In the genomic region with DNA sequence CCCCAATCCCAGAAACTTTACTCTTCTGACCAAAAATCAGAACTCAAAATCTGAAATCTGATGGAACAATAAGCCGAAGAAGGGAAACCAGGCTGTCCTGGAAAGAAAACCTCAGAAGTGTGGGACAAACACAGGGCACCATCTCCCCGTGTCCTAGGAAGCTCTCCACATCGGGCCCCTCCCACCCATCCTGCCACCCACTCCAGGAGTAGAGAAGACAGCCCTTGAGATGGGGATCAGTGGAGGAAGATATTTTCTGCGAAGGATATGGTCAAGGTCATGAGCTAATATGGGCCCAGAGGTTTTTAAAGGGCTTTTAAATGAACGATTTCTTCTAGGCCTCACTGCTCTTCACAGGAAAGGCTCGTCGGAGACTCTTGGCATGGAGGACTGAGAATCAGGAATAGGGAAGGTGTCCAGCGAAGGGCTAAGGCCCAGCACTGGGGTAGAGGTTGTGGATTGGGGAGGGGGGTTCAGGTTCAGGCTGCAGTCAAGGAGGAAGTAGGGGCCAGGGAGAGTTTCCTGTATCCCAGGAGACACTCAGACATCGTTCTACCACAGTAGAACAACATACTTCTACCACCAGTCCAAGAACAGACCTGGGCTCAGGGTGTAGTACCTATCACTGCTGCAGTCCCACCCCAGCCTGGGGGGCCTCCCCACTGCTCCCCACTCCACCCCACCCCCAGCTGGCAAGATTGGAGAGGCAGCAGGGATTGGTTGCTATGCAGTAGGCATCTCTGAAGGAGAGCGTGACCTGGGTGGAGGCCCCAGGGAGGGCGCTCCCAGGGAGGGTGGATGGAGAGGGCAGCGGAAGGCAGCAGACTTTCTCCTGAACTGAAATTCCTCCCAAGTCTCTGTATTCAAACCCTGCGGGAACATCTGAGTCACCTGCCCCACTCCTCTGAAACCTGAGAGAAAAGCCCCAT, we compare ENCODE assay signal across 11 cellular contexts. TPM values are rescaled to one million over a fixed set of nuclear protein-coding genes. Genes with fewer than 3 reads are reported as not detected.
DNase-seq lines count a peak whose midpoint lies in the region; ATAC-seq and TF ChIP-seq lines count a peak whose summit lies in the region.
"Had no signal": no experiment of that assay in that cellular context is flagged by ENCODE, and none has a peak within 500 bp of the region (broad histone marks: within the 10 kb centered on the region; RNA-seq: fewer than 3 reads in every experiment).

No MANE protein-coding gene starts in this region.

- peak overlapping the region in 7 of 8 donors; percentile 89 to 98 (median 95) for H3K27ac Mint-ChIP-seq in CD8-positive, alpha-beta memory T cell
- peak overlapping the region; percentile 82 for H3K27ac Mint-ChIP-seq in stimulated activated naive B cell treated with anti-CD40 and anti-IgM and Interleukin-4, amounts not matched to agents 10 μg/mL and 1 μg/mL and 100 μg/mL, for 72 hours

- TF ChIP-seq EP300 in esophagus muscularis mucosa (IDR thresholded peaks at IDR 0.05), result no peak

- peaks cover 80% of the 10 kb centered on the region for H3K4me1 ChIP-seq in CD8-positive, alpha-beta memory T cell (ENCODE audit: insufficient read depth, low read length)
- H3K4me1 ChIP-seq in Panc1 (ENCODE audit: control insufficient read depth, insufficient read depth, low read length), result peaks cover 94% of the 10 kb centered on the region
- H3K4me1 ChIP-seq in esophagus muscularis mucosa, result peaks cover 26 to 61% (median 58%) of the 10 kb centered on the region in 4 donors

- H3K36me3 Mint-ChIP-seq in CD8-positive, alpha-beta memory T cell, result peaks cover 13 to 37% (median 16%) of the 10 kb centered on the region in 3 donors
- peaks cover 19 to 38% of the 10 kb centered on the region in 2 donors for H3K36me3 Mint-ChIP-seq in stimulated activated naive B cell treated with anti-CD40 and anti-IgM and Interleukin-4, amounts not matched to agents 10 μg/mL and 1 μg/mL and 100 μg/mL, for 72 hours

- no peaks in the 10 kb centered on the region for H3K27me3 ChIP-seq in CD8-positive, alpha-beta memory T cell (ENCODE audit: insufficient read depth, low read length, poor library complexity, severe bottlenecking)
- H3K27me3 ChIP-seq in Panc1 (ENCODE audit: control insufficient read depth, insufficient read depth, low read length), result no peaks in the 10 kb centered on the region
- no peaks in the 10 kb centered on the region for H3K27me3 ChIP-seq in esophagus muscularis mucosa

- peaks cover 76 to 93% (median 77%) of the 10 kb centered on the region in 3 donors for H3K4me1 Mint-ChIP-seq in CD8-positive, alpha-beta memory T cell
- H3K4me1 Mint-ChIP-seq in stimulated activated naive B cell treated with anti-CD40 and anti-IgM and Interleukin-4, amounts not matched to agents 10 μg/mL and 1 μg/mL and 100 μg/mL, for 72 hours, result peaks cover 50 to 70% of the 10 kb centered on the region in 2 donors

- peaks cover 0 to 3% of the 10 kb centered on the region in 2 donors for H3K27me3 Mint-ChIP-seq in CD8-positive, alpha-beta memory T cell
- peaks cover 0 to 3% of the 10 kb centered on the region in 2 donors for H3K27me3 Mint-ChIP-seq in stimulated activated naive B cell treated with anti-CD40 and anti-IgM and Interleukin-4, amounts not matched to agents 10 μg/mL and 1 μg/mL and 100 μg/mL, for 72 hours

- in situ Hi-C loops in Panc1 (cut with HindIII; ENCODE audit: low pct_unique_long_range_greater_than_20kb, low sequenced_read_pairs), result no loop called here

- H3K27ac ChIP-seq in CD8-positive, alpha-beta memory T cell (ENCODE audit: low read depth, low read length), result peak overlapping the region; percentile 10
- H3K27ac ChIP-seq in Panc1 (ENCODE audit: low read length), result peak overlapping the region; percentile 98
- peak overlapping the region; percentile 44 to 86 (median 46) for H3K27ac ChIP-seq in esophagus muscularis mucosa (replicated peaks in 1 of 4)
- H3K27ac ChIP-seq: psoas muscle had no signal

- CTCF ChIA-PET in CD8-positive, alpha-beta memory T cell (lab: Charles Lee), result interaction anchor here (1.8 to 5.4 kb wide), 4 partner anchors 9 to 32 kb away, joined by 4 to 68 read pairs (median 13); no protein-coding TSS in a partner anchor
- CTCF ChIA-PET in Panc1 (lab: Charles Lee), result no interaction called here

- H3K4me3 ChIP-seq in CD8-positive, alpha-beta memory T cell (ENCODE audit: low read length), result peak overlapping the region; percentile 58
- H3K4me3 ChIP-seq in Panc1 (ENCODE audit: low read depth in 2 of 2, low read length in 2 of 2) (no peak overlapping the region), esophagus muscularis mucosa (no peak overlapping the region)
- H3K4me3 ChIP-seq: psoas muscle had no signal

- no TSS peak for BruUV-seq in Panc1 (replicated peaks; lab: Mats Ljungman, UMichigan)

- POLR2A ChIA-PET in CD8-positive, alpha-beta memory T cell (lab: Charles Lee), result interaction anchor here (5.4 kb wide), 1 partner anchor 8 kb away, joined by 121 read pairs; a partner anchor contains a TSS
- POLR2A ChIA-PET in Panc1 (lab: Charles Lee), result interaction anchor here (0.6 kb wide), 1 partner anchor 23 kb away, joined by 6 read pairs; a partner anchor contains a TSS

- no peak for DNase-seq in CD8-positive, alpha-beta memory T cell
- DNase-seq in Panc1 (ENCODE audit: low read depth, low spot score), result no peak
- DNase-seq in esophagus muscularis mucosa (ENCODE audit: extremely low spot score), result no peak
- no peak for DNase-seq in stimulated activated naive B cell treated with anti-CD40 and anti-IgM and Interleukin-4, amounts not matched to agents 10 μg/mL and 1 μg/mL and 100 μg/mL, for 72 hours
- DNase-seq in NCI-H2107 (lab: John Stamatoyannopoulos, UW), result no peak
- DNase-seq in stimulated activated CD4-positive, alpha-beta T cell treated with anti-CD3 and anti-CD28 coated beads, Interleukin-4, amount 100 ng/mL, for 1 hour, result no peak
- DNase-seq: activated CD4-positive, CD25-positive, alpha-beta regulatory T cell treated with anti-CD3 and anti-CD28 coated beads, Interleukin-2, amount 50 U/mL, for 72 hours; NCI-H226; psoas muscle had no signal

- 68% methylated on average over 12 of the region's 13 CpGs for WGBS in esophagus muscularis mucosa

- intact Hi-C loops in Panc1 (cut with micrococcal nuclease; ENCODE audit: unreplicated experiment), result no loop called here
- intact Hi-C loops in esophagus muscularis mucosa (cut with DNase I), result no loop called here

- ATAC-seq in Panc1 (no peak), esophagus mucosa (no peak)
- ATAC-seq in stimulated activated naive B cell treated with anti-CD40 and anti-IgM and Interleukin-4, amounts not matched to agents 10 μg/mL and 1 μg/mL and 100 μg/mL, for 72 hours (replicated peaks), result no peak
- ATAC-seq: psoas muscle, Right ventricle myocardium inferior had no signal

- no peaks in the 10 kb centered on the region for H3K9me3 ChIP-seq in CD8-positive, alpha-beta memory T cell (ENCODE audit: low read length)
- H3K9me3 ChIP-seq in Panc1 (ENCODE audit: control insufficient read depth, insufficient read depth, low read depth, low read length), result no peaks in the 10 kb centered on the region
- no peaks in the 10 kb centered on the region for H3K9me3 ChIP-seq in esophagus muscularis mucosa
- H3K9me3 ChIP-seq: psoas muscle had no signal

- no peak for TF ChIP-seq POLR2A in esophagus muscularis mucosa (IDR thresholded peaks at IDR 0.05; ENCODE audit: low read depth)

- H3K9me3 Mint-ChIP-seq in CD8-positive, alpha-beta memory T cell, result no peaks in the 10 kb centered on the region
- H3K9me3 Mint-ChIP-seq in stimulated activated naive B cell treated with anti-CD40 and anti-IgM and Interleukin-4, amounts not matched to agents 10 μg/mL and 1 μg/mL and 100 μg/mL, for 72 hours, result peaks cover 0 to 6% of the 10 kb centered on the region in 2 donors

- H3K4me3 Mint-ChIP-seq in CD8-positive, alpha-beta memory T cell, result peak overlapping the region; percentile 68 to 99 (median 94)
- no peak overlapping the region for H3K4me3 Mint-ChIP-seq in stimulated activated naive B cell treated with anti-CD40 and anti-IgM and Interleukin-4, amounts not matched to agents 10 μg/mL and 1 μg/mL and 100 μg/mL, for 72 hours

- TF ChIP-seq CTCF in Panc1 (IDR thresholded peaks at IDR 0.05) (no peak), esophagus muscularis mucosa (IDR thresholded peaks at IDR 0.05) (no peak)

- peaks cover 11% of the 10 kb centered on the region for H3K36me3 ChIP-seq in CD8-positive, alpha-beta memory T cell (ENCODE audit: insufficient read depth, low read length)
- no peaks in the 10 kb centered on the region for H3K36me3 ChIP-seq in Panc1 (ENCODE audit: control insufficient read depth, insufficient read depth, low read length)
- peaks cover 0 to 10% (median 0%) of the 10 kb centered on the region in 4 donors for H3K36me3 ChIP-seq in esophagus muscularis mucosa

RNA-seq across cellular contexts. Expression of a gene that starts 1.2 kb away (rescaled TPM):
- 1 to 10 TPM in 1 of 2 experiments, under 1 TPM in 1; 0.61 to 1.5 TPM for total RNA-seq in CD8-positive, alpha-beta memory T cell
- 1.6 TPM for polyA plus RNA-seq in CD8-positive, alpha-beta memory T cell
- 0.72 TPM for total RNA-seq in Panc1 (2021; ENCODE audit: unreplicated experiment)
- polyA plus RNA-seq in Panc1 (2012; ENCODE audit: insufficient read length), result 1.2 TPM
- under 1 TPM in 1 of 4 donors, not detected in 3; 0.98 TPM for total RNA-seq in esophagus muscularis mucosa
- total RNA-seq in esophagus mucosa, result not detected
- total RNA-seq: psoas muscle, Right ventricle myocardium inferior had no signal
- polyA plus RNA-seq: psoas muscle had no signal

RNA-seq across cellular contexts. Expression of a gene that starts 3.7 kb away (rescaled TPM):
- total RNA-seq in CD8-positive, alpha-beta memory T cell, result 100 to 1,000 TPM; 125 to 132 TPM
- polyA plus RNA-seq in CD8-positive, alpha-beta memory T cell, result 2,575 TPM
- total RNA-seq in Panc1 (2021; ENCODE audit: unreplicated experiment) (773 TPM), esophagus muscularis mucosa (100 to 1,000 TPM; 154 to 362 (median 273) TPM), esophagus mucosa (36.0 TPM)
- 817 TPM for polyA plus RNA-seq in Panc1 (2012; ENCODE audit: insufficient read length)

RNA-seq across cellular contexts. Expression of a gene that starts 6.1 kb away (rescaled TPM):
- 100 to 1,000 TPM; 244 to 254 TPM for total RNA-seq in CD8-positive, alpha-beta memory T cell
- polyA plus RNA-seq in CD8-positive, alpha-beta memory T cell, result 892 TPM
- total RNA-seq in Panc1 (2021; ENCODE audit: unreplicated experiment) (1,986 TPM), esophagus muscularis mucosa (100 to 1,000 TPM; 432 to 759 (median 607) TPM), esophagus mucosa (976 TPM)
- 6,225 TPM for polyA plus RNA-seq in Panc1 (2012; ENCODE audit: insufficient read length)

RNA-seq across cellular contexts. Expression of a gene that starts 7.2 kb away (rescaled TPM):
- not detected for total RNA-seq in CD8-positive, alpha-beta memory T cell
- not detected for polyA plus RNA-seq in CD8-positive, alpha-beta memory T cell
- total RNA-seq in Panc1 (2021; ENCODE audit: unreplicated experiment) (12.0 TPM), esophagus muscularis mucosa (1 to 10 TPM in 3 of 4 donors, not detected in 1; 2.1 to 4.2 (median 2.7) TPM), esophagus mucosa (9.6 TPM)
- polyA plus RNA-seq in Panc1 (2012; ENCODE audit: insufficient read length), result 10.0 TPM

RNA-seq across cellular contexts. Expression of a gene that starts 23.7 kb away (rescaled TPM):
- 1 to 10 TPM in 1 of 2 experiments, under 1 TPM in 1; 0.81 to 1.1 TPM for total RNA-seq in CD8-positive, alpha-beta memory T cell
- 0.72 TPM for polyA plus RNA-seq in CD8-positive, alpha-beta memory T cell
- total RNA-seq in Panc1 (2021; ENCODE audit: unreplicated experiment) (6.2 TPM), esophagus muscularis mucosa (under 1 TPM in 2 of 4 donors, not detected in 2; 0.34 to 0.71 TPM), esophagus mucosa (4,166 TPM)
- 10.7 TPM for polyA plus RNA-seq in Panc1 (2012; ENCODE audit: insufficient read length)

Comparison
In these comparisons a context has a peak if more than half of its experiments do, and no peak if none do; other contexts are left out.
1. H3K27ac ChIP-seq: peak in every context shown above with its lines; median percentile 98 in Panc1; 46 in esophagus muscularis mucosa; 10 in CD8-positive, alpha-beta memory T cell.
2. H3K4me3 Mint-ChIP-seq: peak in CD8-positive, alpha-beta memory T cell (7 of 7); none in stimulated activated naive B cell treated with anti-CD40 and anti-IgM and Interleukin-4, amounts not matched to agents 10 μg/mL and 1 μg/mL and 100 μg/mL, for 72 hours (0 of 2).